ENCODE assay signal across 17 cellular contexts in the genomic region with DNA sequence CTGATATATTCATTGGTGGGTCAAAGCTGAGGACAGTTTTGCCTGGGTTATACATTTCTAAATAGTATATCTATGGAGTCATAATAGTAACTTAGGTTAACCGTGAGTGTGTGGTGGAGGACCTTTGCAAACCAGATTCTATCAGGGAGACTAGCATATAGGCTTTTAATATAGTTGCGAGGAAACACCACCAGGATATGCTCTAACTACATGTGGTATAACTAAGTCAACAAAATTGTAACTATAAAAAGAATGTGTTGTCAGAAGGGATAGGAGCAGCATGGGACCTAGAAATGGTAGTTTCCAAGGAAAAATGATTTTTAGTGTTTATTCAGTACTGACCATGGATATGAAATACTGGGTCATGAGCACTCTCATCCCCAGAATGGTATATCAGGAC.
DNase-seq lines count a peak whose midpoint lies in the region; ATAC-seq and TF ChIP-seq lines count a peak whose summit lies in the region.
"Had no signal": no experiment of that assay in that cellular context is flagged by ENCODE, and none has a peak within 500 bp of the region (broad histone marks: within the 10 kb centered on the region; RNA-seq: fewer than 3 reads in every experiment).

No MANE protein-coding gene starts in this region.

- H3K27ac ChIP-seq in AG04450 (ENCODE audit: low read depth, low read length) (no peak overlapping the region), thyroid gland (no peak overlapping the region)
- H3K27ac ChIP-seq: BLaER1 treated with 17β-estradiol and CSF1 and Interleukin-3, amounts not matched to agents 10 nM and 100 nM; KMS-11 had no signal

- intact Hi-C loops in thyroid gland (cut with DNase I), result no loop called here

- no peaks in the 10 kb centered on the region for H3K36me3 ChIP-seq in thyroid gland
- H3K36me3 ChIP-seq: BLaER1 treated with 17β-estradiol and CSF1 and Interleukin-3, amounts not matched to agents 10 nM and 100 nM had no signal

- no peak for ATAC-seq in GM18517 (IDR thresholded peaks at IDR 0.05; ENCODE audit: unreplicated experiment)
- no peak for ATAC-seq in stimulated activated memory B cell treated with anti-CD40 and anti-IgM and Interleukin-4, amounts not matched to agents 10 μg/mL and 1 μg/mL and 100 μg/mL, for 72 hours

- H3K27me3 Mint-ChIP-seq in stimulated activated memory B cell treated with anti-CD40 and anti-IgM and Interleukin-4, amounts not matched to agents 10 μg/mL and 1 μg/mL and 100 μg/mL, for 72 hours, result no peaks in the 10 kb centered on the region

- H3K4me1 ChIP-seq in thyroid gland, result no peaks in the 10 kb centered on the region
- H3K4me1 ChIP-seq: BLaER1 treated with 17β-estradiol and CSF1 and Interleukin-3, amounts not matched to agents 10 nM and 100 nM had no signal

- in situ Hi-C loops in SK-MEL-5 (cut with HindIII; ENCODE audit: low pct_unique_long_range_greater_than_20kb, low sequenced_read_pairs), result no loop called here

- no peaks in the 10 kb centered on the region for H3K27me3 ChIP-seq in AG04450 (ENCODE audit: control insufficient read depth, insufficient read depth, low read length)
- no peaks in the 10 kb centered on the region for H3K27me3 ChIP-seq in thyroid gland
- H3K27me3 ChIP-seq: BLaER1 treated with 17β-estradiol and CSF1 and Interleukin-3, amounts not matched to agents 10 nM and 100 nM had no signal

- TF ChIP-seq POLR2A in thyroid gland (IDR thresholded peaks at IDR 0.05), result no peak

- H3K4me3 ChIP-seq in AG04450 (ENCODE audit: low read depth, low read length), result no peak overlapping the region
- H3K4me3 ChIP-seq in HFF-Myc (replicated peaks; ENCODE audit: low read depth, low read length), result no peak overlapping the region
- H3K4me3 ChIP-seq in fibroblast of the aortic adventitia (ENCODE audit: low read depth, low read length), result no peak overlapping the region
- H3K4me3 ChIP-seq in thyroid gland (replicated peaks in 1 of 3), result no peak overlapping the region
- H3K4me3 ChIP-seq: BLaER1 treated with 17β-estradiol and CSF1 and Interleukin-3, amounts not matched to agents 10 nM and 100 nM had no signal

- H3K4me1 Mint-ChIP-seq in stimulated activated memory B cell treated with anti-CD40 and anti-IgM and Interleukin-4, amounts not matched to agents 10 μg/mL and 1 μg/mL and 100 μg/mL, for 72 hours, result no peaks in the 10 kb centered on the region

- no peaks in the 10 kb centered on the region for H3K36me3 Mint-ChIP-seq in stimulated activated memory B cell treated with anti-CD40 and anti-IgM and Interleukin-4, amounts not matched to agents 10 μg/mL and 1 μg/mL and 100 μg/mL, for 72 hours

- WGBS in thyroid gland, 2 donors, result 49 to 69% methylated on average over 2 of the region's 2 CpGs

- no peaks in the 10 kb centered on the region for H3K9me3 Mint-ChIP-seq in stimulated activated memory B cell treated with anti-CD40 and anti-IgM and Interleukin-4, amounts not matched to agents 10 μg/mL and 1 μg/mL and 100 μg/mL, for 72 hours

- DNase-seq in AG04450 (ENCODE audit: low read depth, low spot score) (no peak), HFF-Myc (ENCODE audit: extremely low read depth, low read depth) (no peak), SK-MEL-5 (ENCODE audit: low read depth, low spot score) (peak; percentile 10), fibroblast of the aortic adventitia (ENCODE audit: low read depth) (no peak), thyroid gland (no peak), NCI-H1417 treated with DMSO at 0.1 percent for 48 hours (lab: John Stamatoyannopoulos, UW) (no peak)
- DNase-seq: HCEC 1CT, MM.1S, NCI-H1105 treated with DMSO at 0.1 percent for 48 hours, NCI-H187, NCI-H226, NCI-H524 treated with DMSO at 0.1 percent for 48 hours, SHP77 had no signal

- H3K9me3 ChIP-seq in AG04450 (ENCODE audit: control insufficient read depth, insufficient read depth, low read length), result no peaks in the 10 kb centered on the region
- no peaks in the 10 kb centered on the region for H3K9me3 ChIP-seq in thyroid gland
- H3K9me3 ChIP-seq: BLaER1 treated with 17β-estradiol and CSF1 and Interleukin-3, amounts not matched to agents 10 nM and 100 nM had no signal

- CTCF ChIA-PET in AG04450 (lab: Charles Lee), result interaction anchor here (0.7 kb wide), 1 partner anchor 160 kb away, joined by 3 read pairs; no protein-coding TSS in a partner anchor

- POLR2A ChIA-PET in AG04450 (lab: Yijun Ruan, JAX), result no interaction called here

- TF ChIP-seq CTCF in AG04450 (IDR thresholded peaks at IDR 0.05; ENCODE audit: low read depth, low read length), result peak; percentile 30
- TF ChIP-seq CTCF in HFF-Myc (IDR thresholded peaks at IDR 0.05; ENCODE audit: low read depth, low read length, missing control alignments), result peak; percentile 8
- peak; percentile 11 for TF ChIP-seq CTCF in fibroblast of the aortic adventitia (IDR thresholded peaks at IDR 0.05; ENCODE audit: insufficient read depth, low read length)
- no peak for TF ChIP-seq CTCF in thyroid gland (IDR thresholded peaks at IDR 0.05)

- no peak overlapping the region for H3K27ac Mint-ChIP-seq in stimulated activated memory B cell treated with anti-CD40 and anti-IgM and Interleukin-4, amounts not matched to agents 10 μg/mL and 1 μg/mL and 100 μg/mL, for 72 hours

- H3K4me3 Mint-ChIP-seq in stimulated activated memory B cell treated with anti-CD40 and anti-IgM and Interleukin-4, amounts not matched to agents 10 μg/mL and 1 μg/mL and 100 μg/mL, for 72 hours, result no peak overlapping the region

Comparison
In these comparisons a context has a peak if more than half of its experiments do, and no peak if none do; other contexts are left out.
1. CTCF ChIP-seq: peak in AG04450 (single experiment), HFF-Myc (single experiment) and fibroblast of the aortic adventitia (single experiment); none in thyroid gland (0 of 6).